ENCODE assay signal across 17 cellular contexts in genomic region chr2:135785032-135785431, GRCh38. TPM values are rescaled to one million over a fixed set of nuclear protein-coding genes. Genes with fewer than 3 reads are reported as not detected.
DNase-seq lines count a peak whose midpoint lies in the region; ATAC-seq and TF ChIP-seq lines count a peak whose summit lies in the region.
"Had no signal": no experiment of that assay in that cellular context is flagged by ENCODE, and none has a peak within 500 bp of the region (broad histone marks: within the 10 kb centered on the region; RNA-seq: fewer than 3 reads in every experiment).

No MANE protein-coding gene starts in this region.

- H3K27ac ChIP-seq in cardiac muscle cell (no peak overlapping the region), OCI-LY7 (ENCODE audit: low read depth, low read length, poor library complexity, severe bottlenecking) (no peak overlapping the region), smooth muscle cell (ENCODE audit: low read depth) (no peak overlapping the region), testis (no peak overlapping the region)
- H3K27ac ChIP-seq: SJSA1 had no signal

- H3K4me1 ChIP-seq in cardiac muscle cell (ENCODE audit: low read depth): no peaks in the 10 kb centered on the region
- peaks cover 17% of the 10 kb centered on the region for H3K4me1 ChIP-seq in OCI-LY7 (ENCODE audit: insufficient read depth, low read length, poor library complexity, severe bottlenecking)
- no peaks in the 10 kb centered on the region for H3K4me1 ChIP-seq in smooth muscle cell (ENCODE audit: low read depth)
- no peaks in the 10 kb centered on the region for H3K4me1 ChIP-seq in testis

- POLR2A ChIA-PET in OCI-LY7 (lab: Charles Lee): interaction anchor here (0.7 to 1.5 kb wide), 3 partner anchors 24 to 360 kb away, joined by 3 to 8 read pairs (median 4); no protein-coding TSS in a partner anchor

- H3K36me3 ChIP-seq in cardiac muscle cell (peaks cover 49% of the 10 kb centered on the region), OCI-LY7 (ENCODE audit: insufficient read depth, low read length) (peaks cover 70% of the 10 kb centered on the region), smooth muscle cell (ENCODE audit: low read depth) (peaks cover 48% of the 10 kb centered on the region), testis (ENCODE audit: low read depth, missing control alignments) (no peaks in the 10 kb centered on the region)

- DNase-seq in cardiac muscle cell (ENCODE audit: low read depth in 1 of 2, low spot score in 1 of 2): peak in 1 of 2 donors; percentile 10
- DNase-seq in Right ventricle myocardium inferior (ENCODE audit: missing footprints): no peak
- DNase-seq in OCI-LY7 (ENCODE audit: low spot score): peak; percentile 20
- DNase-seq in dermis blood vessel endothelial cell: peak; percentile 12
- DNase-seq in smooth muscle cell (lab: John Stamatoyannopoulos, UW; ENCODE audit: unreplicated experiment): no peak
- DNase-seq in testis: no peak
- DNase-seq in cerebellum (ENCODE audit: low spot score): no peak
- DNase-seq: activated CD8-positive, alpha-beta memory T cell treated with anti-CD3 and anti-CD28 coated beads, Interleukin-2, amount 50 U/mL, for 4 hours; amniotic stem cell; effector CD4-positive, alpha-beta T cell; NCI-H1436 treated with DMSO at 0.1 percent for 48 hours; NCI-H774; stimulated activated CD4-positive, alpha-beta T cell treated with anti-CD3 and anti-CD28 coated beads, Interleukin-4, amount 100 ng/mL, for 4 hours; stimulated activated naive CD4-positive, alpha-beta T cell had no signal

- TF ChIP-seq POLR2A in testis (IDR thresholded peaks at IDR 0.05): no peak

- WGBS in smooth muscle cell (ENCODE audit: low lambda C conversion rate): 98% methylated on average over 2 of the region's 2 CpGs
- WGBS in testis, 2 donors: 95% methylated on average over 2 of the region's 2 CpGs

- CTCF ChIA-PET in OCI-LY7 (lab: Charles Lee; ENCODE audit: unreplicated experiment): interaction anchor here (0.5 to 0.6 kb wide), 2 partner anchors 81 to 700 kb away, joined by 3 to 4 read pairs; no protein-coding TSS in a partner anchor

- H4K20me1 ChIP-seq in OCI-LY7 (ENCODE audit: insufficient read depth, low read length) (no peaks in the 10 kb centered on the region), smooth muscle cell (ENCODE audit: low read depth) (no peaks in the 10 kb centered on the region)

- BruUV-seq in OCI-LY7 (replicated peaks; lab: Mats Ljungman, UMichigan): no TSS peak

- H3K27me3 ChIP-seq in cardiac muscle cell: no peaks in the 10 kb centered on the region
- no peaks in the 10 kb centered on the region for H3K27me3 ChIP-seq in smooth muscle cell (ENCODE audit: low read depth)
- H3K27me3 ChIP-seq in testis: no peaks in the 10 kb centered on the region
- H3K27me3 ChIP-seq: SJSA1 had no signal

- H2AFZ ChIP-seq in OCI-LY7 (ENCODE audit: low read length): no peak overlapping the region
- no peak overlapping the region for H2AFZ ChIP-seq in smooth muscle cell (ENCODE audit: low read depth)

- H3K4me2 ChIP-seq in OCI-LY7 (ENCODE audit: low read length) (no peak overlapping the region), smooth muscle cell (no peak overlapping the region)

- H3K4me3 ChIP-seq in cardiac muscle cell (no peak overlapping the region), OCI-LY7 (ENCODE audit: low read depth, low read length, poor library complexity, severe bottlenecking) (no peak overlapping the region), smooth muscle cell (no peak overlapping the region), testis (no peak overlapping the region)
- H3K4me3 ChIP-seq: SJSA1 had no signal

- ATAC-seq in Right ventricle myocardium inferior (no peak), GM18867 (IDR thresholded peaks at IDR 0.05; ENCODE audit: unreplicated experiment) (no peak)

- H3F3A ChIP-seq in smooth muscle cell (ENCODE audit: low read depth): peaks cover 10% of the 10 kb centered on the region

- no peaks in the 10 kb centered on the region for H3K9me3 ChIP-seq in cardiac muscle cell (ENCODE audit: low read depth)
- no peaks in the 10 kb centered on the region for H3K9me3 ChIP-seq in OCI-LY7 (ENCODE audit: low read length)
- H3K9me3 ChIP-seq in smooth muscle cell (replicated peaks; ENCODE audit: low read depth): peaks cover 3% of the 10 kb centered on the region
- H3K9me3 ChIP-seq in testis: no peaks in the 10 kb centered on the region
- H3K9me3 ChIP-seq: SJSA1 had no signal

- intact Hi-C loops in Right ventricle myocardium inferior (cut with DNase I): no loop called here
- intact Hi-C loops in OCI-LY7 (cut with micrococcal nuclease; ENCODE audit: unreplicated experiment): no loop called here
- intact Hi-C loops in testis (cut with DNase I; ENCODE audit: low total_unique reads): no loop called here

- TF ChIP-seq CTCF in cardiac muscle cell (IDR thresholded peaks at IDR 0.05; ENCODE audit: low read depth, low read length) (peak; percentile 19), OCI-LY7 (conservative IDR thresholded peaks at IDR 0.05; ENCODE audit: low read length) (peak; percentile 61), smooth muscle cell (IDR thresholded peaks at IDR 0.05; ENCODE audit: borderline replicate concordance, insufficient read depth, poor library complexity, severe bottlenecking) (peak; percentile 8), testis (IDR thresholded peaks at IDR 0.05) (peak in 1 of 3 experiments; percentile 18)

- no peaks in the 10 kb centered on the region for H3K9me2 ChIP-seq in OCI-LY7 (ENCODE audit: insufficient read depth, low read length)

- no peak overlapping the region for H3K9ac ChIP-seq in smooth muscle cell (ENCODE audit: low read depth)

- no peaks in the 10 kb centered on the region for H3K79me2 ChIP-seq in OCI-LY7 (ENCODE audit: insufficient read depth, low read depth, low read length)
- no peaks in the 10 kb centered on the region for H3K79me2 ChIP-seq in smooth muscle cell (ENCODE audit: low read depth)

RNA-seq across cellular contexts. Expression of gene UBXN4, which starts 43.4 kb away (rescaled TPM):
- total RNA-seq in cardiac muscle cell (31.3 and 35.5 TPM in 2 replicates), Right ventricle myocardium inferior (54.9 TPM), OCI-LY7 (2022) (88.2 and 105 TPM in 2 replicates), dermis blood vessel endothelial cell (69.1 and 89.3 TPM in 2 replicates), smooth muscle cell (80.7 and 87.1 TPM in 2 replicates), testis (10 to 100 TPM; 87.7 to 94.0 TPM), cerebellum (80.9 TPM)
- polyA plus RNA-seq in cardiac muscle cell (193 and 211 TPM in 2 replicates), smooth muscle cell (130 and 164 TPM in 2 replicates), testis (ENCODE audit: insufficient read depth, low read depth, low replicate concordance) (60.9 TPM)
- total RNA-seq in OCI-LY7 (2014; rRNA removed; shearing (Covaris generic)): 48.4 and 55.4 TPM in 2 replicates

RNA-seq across cellular contexts. Expression of gene LCT, which starts 52.0 kb away (rescaled TPM):
- total RNA-seq in cardiac muscle cell (0.03 TPM in 1 of 2 replicates, not detected in the other), Right ventricle myocardium inferior (not detected), OCI-LY7 (2022) (0.09 and 0.15 TPM in 2 replicates), dermis blood vessel endothelial cell (under 0.01 TPM in 1 of 2 replicates, not detected in the other), smooth muscle cell (0.04 and 0.31 TPM in 2 replicates), testis (under 1 TPM; 0.47 to 0.62 TPM), cerebellum (0.09 TPM)
- polyA plus RNA-seq in cardiac muscle cell (0.10 TPM in 1 of 2 replicates, not detected in the other), smooth muscle cell (0.25 TPM in 1 of 2 replicates, not detected in the other), testis (ENCODE audit: insufficient read depth, low read depth, low replicate concordance) (0.22 TPM)
- 0.18 and 0.54 TPM in 2 replicates for total RNA-seq in OCI-LY7 (2014; rRNA removed; shearing (Covaris generic))
- total RNA-seq: myocyte, SJSA1 had no signal

Comparison
In these comparisons a context has a peak if more than half of its experiments do, and no peak if none do; other contexts are left out.
1. DNase-seq: peak in OCI-LY7 (single experiment) and dermis blood vessel endothelial cell (single experiment); none in Right ventricle myocardium inferior (single experiment), smooth muscle cell (single experiment), testis (single experiment) and cerebellum (single experiment).